Comparison of ENCODE assay signal across 23 cellular contexts in the genomic region with DNA sequence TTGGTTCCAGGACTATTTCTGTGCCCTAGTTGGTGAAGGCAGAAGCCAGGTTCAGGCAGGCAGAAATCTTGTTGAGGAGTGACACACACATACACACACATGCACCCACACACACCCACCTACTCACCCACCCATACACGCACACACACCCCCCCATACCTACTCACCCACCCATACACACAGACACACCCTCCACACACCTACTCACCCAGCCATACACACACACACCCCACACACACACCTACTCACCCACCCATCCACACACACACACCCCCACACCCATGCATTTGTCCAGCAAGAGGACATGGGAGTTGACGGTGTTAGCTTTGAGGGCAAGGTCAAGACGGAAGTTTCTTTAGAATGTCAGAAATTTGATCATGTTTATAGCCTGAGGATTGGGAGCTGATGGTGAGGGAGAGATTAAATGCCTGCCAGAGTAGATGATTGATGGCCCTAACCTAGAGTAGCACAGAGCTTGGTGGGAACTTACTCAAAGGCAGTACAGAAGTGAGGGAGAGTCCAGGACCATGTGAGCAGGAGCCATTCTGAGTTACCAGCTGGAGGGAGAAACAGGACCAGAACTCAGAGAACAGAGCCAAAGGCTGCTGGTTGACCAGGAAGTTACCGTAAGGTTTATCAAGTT.
A peak's percentile ranks its signal among the peaks of the same experiment; 100 is the strongest.
DNase-seq lines count a peak whose midpoint lies in the region; ATAC-seq, FAIRE-seq and TF ChIP-seq lines count a peak whose summit lies in the region.
"Had no signal": no experiment of that assay in that cellular context is flagged by ENCODE, and none has a peak within 500 bp of the region (broad histone marks: within the 10 kb centered on the region; RNA-seq: fewer than 3 reads in every experiment).

No MANE protein-coding gene starts in this region.

- FAIRE-seq in endothelial cell of umbilical vein (lab: Jason Lieb, UNC) = peak; percentile 55
- FAIRE-seq: endometrium, G401.6, GM12892 had no signal

- no peaks in the 10 kb centered on the region for H3K9me3 ChIP-seq in endothelial cell of umbilical vein (replicated peaks; ENCODE audit: control insufficient read depth, insufficient read depth, low read length)
- H3K9me3 ChIP-seq in muscle layer of duodenum (ENCODE audit: control insufficient read depth in 1 of 2, low read length in 2 of 2) = no peaks in the 10 kb centered on the region
- no peaks in the 10 kb centered on the region for H3K9me3 ChIP-seq in CD8-positive, alpha-beta T cell (ENCODE audit: low read length)
- H3K9me3 ChIP-seq: ascending aorta, BE2C, thoracic aorta had no signal

- H3K36me3 ChIP-seq in endothelial cell of umbilical vein (ENCODE audit: control insufficient read depth in 2 of 2, extremely low read depth in 1 of 2, insufficient read depth in 2 of 2, low read length in 2 of 2) (no peaks in the 10 kb centered on the region), muscle layer of duodenum (ENCODE audit: control insufficient read depth in 1 of 2, insufficient read depth in 2 of 2, low read length in 2 of 2) (no peaks in the 10 kb centered on the region)
- H3K36me3 ChIP-seq in CD8-positive, alpha-beta T cell (ENCODE audit: insufficient read depth, low read length) = no peaks in the 10 kb centered on the region
- H3K36me3 ChIP-seq: BE2C, thoracic aorta had no signal

- peak overlapping the region; percentile 85 for H3K27ac ChIP-seq in endothelial cell of umbilical vein (ENCODE audit: insufficient read depth, low read depth, low read length)
- peak overlapping the region; percentile 10 for H3K27ac ChIP-seq in muscle layer of duodenum (ENCODE audit: low read length)
- H3K27ac ChIP-seq in CD8-positive, alpha-beta T cell (ENCODE audit: low read depth, low read length) = no peak overlapping the region
- H3K27ac ChIP-seq: thoracic aorta had no signal

- CTCF ChIA-PET in endothelial cell of umbilical vein (lab: Charles Lee) = interaction anchor here (2.3 to 5.2 kb wide), 2 partner anchors 26 to 33 kb away, joined by 8 to 41 read pairs; no protein-coding TSS in a partner anchor
- CTCF ChIA-PET in GM10248 (lab: Yijun Ruan, JAX) = no interaction called here
- CTCF ChIA-PET in CD8-positive, alpha-beta T cell (lab: Charles Lee) = no interaction called here

- no peaks in the 10 kb centered on the region for H3K4me1 Mint-ChIP-seq in CD8-positive, alpha-beta T cell (ENCODE audit: low read depth)
- H3K4me1 Mint-ChIP-seq: IgD-negative memory B cell had no signal

- TF ChIP-seq CTCF in endothelial cell of umbilical vein (IDR thresholded peaks at IDR 0.05; ENCODE audit: extremely low read depth in 1 of 2, insufficient read depth in 1 of 2, low read depth in 1 of 2, low read length in 2 of 2) = no peak
- no peak for TF ChIP-seq CTCF in GM10248 (IDR thresholded peaks at IDR 0.05; ENCODE audit: control extremely low read depth, extremely low read depth, low read depth, missing control alignments)
- TF ChIP-seq CTCF in CD8-positive, alpha-beta T cell (IDR thresholded peaks at IDR 0.05) = no peak

- H3K36me3 Mint-ChIP-seq in CD8-positive, alpha-beta T cell = peaks cover 12% of the 10 kb centered on the region

- no peaks in the 10 kb centered on the region for H3K27me3 Mint-ChIP-seq in CD8-positive, alpha-beta T cell (ENCODE audit: low read depth)
- H3K27me3 Mint-ChIP-seq: IgD-negative memory B cell had no signal

- no peak overlapping the region for H3K4me2 ChIP-seq in endothelial cell of umbilical vein (ENCODE audit: insufficient read depth, low read length)

- H3K9ac ChIP-seq in endothelial cell of umbilical vein (replicated peaks; ENCODE audit: extremely low read depth, insufficient read depth, low read length) = peak overlapping the region; percentile 57

- H2AFZ ChIP-seq in endothelial cell of umbilical vein (ENCODE audit: low read depth, low read length) = no peak overlapping the region

- H4K20me1 ChIP-seq in endothelial cell of umbilical vein (replicated peaks; ENCODE audit: control insufficient read depth, extremely low read depth, insufficient read depth, low read length) = no peaks in the 10 kb centered on the region

- no peak overlapping the region for H3K4me3 Mint-ChIP-seq in CD8-positive, alpha-beta T cell
- H3K4me3 Mint-ChIP-seq: IgD-negative memory B cell had no signal

- H3K4me1 ChIP-seq in endothelial cell of umbilical vein (ENCODE audit: control insufficient read depth, extremely low read depth, insufficient read depth, low read length) (peaks cover 42% of the 10 kb centered on the region), muscle layer of duodenum (ENCODE audit: control insufficient read depth in 1 of 2, insufficient read depth in 2 of 2, low read length in 2 of 2) (peaks cover 0 to 18% of the 10 kb centered on the region in 2 donors)
- H3K4me1 ChIP-seq in CD8-positive, alpha-beta T cell (ENCODE audit: insufficient read depth, low read length) = no peaks in the 10 kb centered on the region

- H3K4me3 ChIP-seq in endothelial cell of umbilical vein (replicated peaks in 1 of 3; ENCODE audit: insufficient read depth in 1 of 3, low read depth in 1 of 3, low read length in 3 of 3) (no peak overlapping the region), muscle layer of duodenum (ENCODE audit: low read depth in 1 of 2, low read length in 2 of 2) (no peak overlapping the region)
- no peak overlapping the region for H3K4me3 ChIP-seq in CD8-positive, alpha-beta T cell (ENCODE audit: low read depth, low read length)
- H3K4me3 ChIP-seq: ascending aorta, thoracic aorta had no signal

- peak; percentile 14 for ATAC-seq in Right ventricle myocardium superior (ENCODE audit: poor library complexity)
- no peak for ATAC-seq in left cardiac atrium
- ATAC-seq in CD8-positive, alpha-beta T cell = no peak

- POLR2A ChIA-PET in endothelial cell of umbilical vein (lab: Charles Lee) (interaction anchor here (1.9 to 2.1 kb wide), 2 partner anchors 25 to 33 kb away, joined by 6 to 16 read pairs; no protein-coding TSS in a partner anchor), GM10248 (lab: Yijun Ruan, JAX) (no interaction called here)
- POLR2A ChIA-PET in CD8-positive, alpha-beta T cell (lab: Charles Lee) = no interaction called here

- BruUV-seq in endothelial cell of umbilical vein (replicated peaks; lab: Mats Ljungman, UMichigan) = no TSS peak

- H3K27ac Mint-ChIP-seq in CD8-positive, alpha-beta T cell = no peak overlapping the region
- H3K27ac Mint-ChIP-seq: IgD-negative memory B cell had no signal

- H3K27me3 ChIP-seq in endothelial cell of umbilical vein (ENCODE audit: control insufficient read depth in 2 of 2, insufficient read depth in 2 of 2, low read length in 2 of 2) = no peaks in the 10 kb centered on the region
- H3K27me3 ChIP-seq in muscle layer of duodenum (ENCODE audit: low read depth, low read length) = no peaks in the 10 kb centered on the region
- H3K27me3 ChIP-seq in CD8-positive, alpha-beta T cell (ENCODE audit: insufficient read depth, low read length) = no peaks in the 10 kb centered on the region
- H3K27me3 ChIP-seq: ascending aorta, BE2C had no signal

- no peaks in the 10 kb centered on the region for H3K9me3 Mint-ChIP-seq in CD8-positive, alpha-beta T cell
- H3K9me3 Mint-ChIP-seq: IgD-negative memory B cell had no signal

- DNase-seq in Right ventricle myocardium superior (no peak), left cardiac atrium (no peak), endothelial cell of umbilical vein (ENCODE audit: low read depth, low spot score) (peak; percentile 69), ureter (ENCODE audit: low spot score) (peak; percentile 58), NCI-H82 (lab: John Stamatoyannopoulos, UW) (no peak), GM10248 (ENCODE audit: extremely low spot score) (no peak)
- DNase-seq in CD8-positive, alpha-beta T cell = no peak
- DNase-seq: activated CD4-positive, alpha-beta T cell treated with anti-CD3 and anti-CD28 coated beads, Interleukin-2, amount 50 U/mL, for 4 hours; activated naive CD4-positive, alpha-beta T cell treated with Interleukin-2 at 50 U/mL for 16 hours; activated T-cell treated with anti-CD3 and anti-CD28 coated beads for 4 hours; BE2C; MV-4-11; NCI-H526; SHP77 treated with DMSO at 0.1 percent for 48 hours; stimulated activated CD8-positive, alpha-beta memory T cell treated with anti-CD3 and anti-CD28 coated beads, Interleukin-4, amount 100 ng/mL, for 48 hours; T-helper 1 cell had no signal

- intact Hi-C loops in Right ventricle myocardium superior (cut with DNase I) (no loop called here), left cardiac atrium (cut with DNase I) (no loop called here), endothelial cell of umbilical vein (cut with micrococcal nuclease) (loop anchor here (10.0 kb wide), 1 partner anchor 1280 kb away; the partner anchor contains the start of gene CAVIN3)
- intact Hi-C loops in CD8-positive, alpha-beta T cell (cut with DNase I, micrococcal nuclease) = no loop called here

- dilution Hi-C loops in endothelial cell of umbilical vein (cut with MboI; ENCODE audit: extremely low pct_ligation_motif_present, low sequenced_read_pairs) = no loop called here

- TF ChIP-seq POLR2A in endothelial cell of umbilical vein (IDR thresholded peaks at IDR 0.05; ENCODE audit: low read depth, low read length) = no peak

- H3K9me1 ChIP-seq in endothelial cell of umbilical vein (replicated peaks; ENCODE audit: control insufficient read depth, extremely low read depth, insufficient read depth, low read length) = no peaks in the 10 kb centered on the region

- no peaks in the 10 kb centered on the region for H3K79me2 ChIP-seq in endothelial cell of umbilical vein (ENCODE audit: control insufficient read depth, insufficient read depth, low read length)

TF ChIP-seq in endothelial cell of umbilical vein, 7 proteins besides CTCF, POLR2A, EP300 and RAD21:
- TF ChIP-seq EZH2 (IDR thresholded peaks at IDR 0.05; ENCODE audit: borderline replicate concordance, low read depth, low read length, severe bottlenecking) (no peak), JUN (IDR thresholded peaks at IDR 0.05; ENCODE audit: borderline replicate concordance, insufficient read depth, insufficient read length, low read depth) (no peak), POLR2AphosphoS5 (IDR thresholded peaks at IDR 0.05; ENCODE audit: insufficient read depth, low read depth, low read length) (no peak)

Comparison
In these comparisons a context has a peak if more than half of its experiments do, and no peak if none do; other contexts are left out.
1. DNase-seq: peak in endothelial cell of umbilical vein (single experiment) and ureter (single experiment); none in Right ventricle myocardium superior (single experiment), left cardiac atrium (single experiment), NCI-H82 (single experiment), GM10248 (single experiment) and CD8-positive, alpha-beta T cell (0 of 7).